In the genomic region with DNA sequence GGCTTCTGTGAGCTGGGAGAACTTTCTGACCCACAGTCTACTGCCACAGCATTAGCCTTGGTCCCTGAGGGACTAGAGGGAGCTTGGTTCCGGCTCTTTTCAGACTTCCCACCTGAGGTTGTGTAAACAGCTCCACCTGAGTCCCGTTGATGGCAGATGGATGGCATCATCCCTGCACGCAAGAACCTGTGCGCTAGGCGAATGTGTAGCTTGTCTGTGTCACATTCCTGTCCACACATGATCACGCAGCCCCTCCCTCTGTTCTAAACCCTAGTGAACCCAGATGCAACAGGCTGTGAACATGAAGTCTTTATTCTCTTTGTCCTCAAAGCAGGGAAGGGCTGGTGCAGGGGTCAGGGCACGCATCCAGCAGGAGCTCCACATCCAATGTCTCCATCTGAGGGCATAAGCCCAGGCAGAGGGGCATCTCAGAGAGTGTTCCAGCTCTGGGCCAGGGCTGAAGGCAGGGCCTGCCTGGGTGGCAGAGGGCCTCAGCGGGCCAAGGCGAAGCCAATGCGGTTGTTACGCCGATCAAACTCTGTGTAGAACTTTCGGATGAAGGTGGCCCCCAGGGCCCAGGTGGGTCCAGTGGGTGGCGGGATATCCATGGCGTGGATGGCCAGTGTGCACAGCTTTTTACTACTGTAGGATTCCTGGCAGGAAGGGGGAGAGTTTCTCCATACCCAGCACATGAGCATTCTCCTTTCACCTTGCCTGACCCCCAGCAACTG, we compare ENCODE assay signal across 23 cellular contexts. TPM values are rescaled to one million over a fixed set of nuclear protein-coding genes. Genes with fewer than 3 reads are reported as not detected.
A peak's percentile ranks its signal among the peaks of the same experiment; 100 is the strongest.
DNase-seq lines count a peak whose midpoint lies in the region; ATAC-seq and TF ChIP-seq lines count a peak whose summit lies in the region.
"Had no signal": no experiment of that assay in that cellular context is flagged by ENCODE, and none has a peak within 500 bp of the region (broad histone marks: within the 10 kb centered on the region; RNA-seq: fewer than 3 reads in every experiment).

No MANE protein-coding gene starts in this region.

- H3K36me3 ChIP-seq in osteoblast (ENCODE audit: insufficient read depth, low read length): no peaks in the 10 kb centered on the region
- H3K36me3 ChIP-seq: esophagus muscularis mucosa, Peyer's patch, right atrium auricular region had no signal

- no peak overlapping the region for H2AFZ ChIP-seq in osteoblast (ENCODE audit: low read length)
- H2AFZ ChIP-seq: GM23248 had no signal

- peaks cover 36% of the 10 kb centered on the region for H3K27me3 ChIP-seq in osteoblast (ENCODE audit: insufficient read depth, low read length)
- H3K27me3 ChIP-seq: Peyer's patch, right atrium auricular region had no signal

- TF ChIP-seq CTCF in epithelial cell of esophagus (IDR thresholded peaks at IDR 0.05; ENCODE audit: insufficient read depth, low read depth, low read length, missing control alignments) (no peak), osteoblast (IDR thresholded peaks at IDR 0.05; ENCODE audit: extremely low read depth, low read depth, low read length) (no peak)

- no peak overlapping the region for H3K27ac ChIP-seq in osteoblast (ENCODE audit: low read depth, low read length)
- H3K27ac ChIP-seq: esophagus muscularis mucosa, GM23248, Peyer's patch, right atrium auricular region had no signal

- no peaks in the 10 kb centered on the region for H3K79me2 ChIP-seq in osteoblast (ENCODE audit: insufficient read depth, low read length)

- H3K4me3 ChIP-seq in epithelial cell of esophagus (ENCODE audit: low read length): no peak overlapping the region
- H3K4me3 ChIP-seq in osteoblast (ENCODE audit: insufficient read depth, low read length): no peak overlapping the region
- H3K4me3 ChIP-seq: esophagus muscularis mucosa, GM23248, Peyer's patch, right atrium auricular region had no signal

- DNase-seq in NCI-H1436 (lab: John Stamatoyannopoulos, UW) (peak; percentile 46), NCI-H1436 treated with DMSO at 0.1 percent for 48 hours (lab: John Stamatoyannopoulos, UW) (no peak), NCI-H1092 (lab: John Stamatoyannopoulos, UW) (peak; percentile 17), epithelial cell of esophagus (ENCODE audit: low read depth) (peak; percentile 98), osteoblast (ENCODE audit: insufficient read length, low spot score, missing footprints) (peak; percentile 45), cortex of kidney (lab: John Stamatoyannopoulos, UW) (no peak), EL (no peak)
- DNase-seq: activated CD4-positive, alpha-beta T cell treated with anti-CD3 and anti-CD28 coated beads for 48 hours; activated CD8-positive, alpha-beta memory T cell treated with anti-CD3 and anti-CD28 coated beads, Interleukin-2, amount 10 ng/mL, durations not matched to agents 7 days and 5 days; activated naive CD4-positive, alpha-beta T cell treated with anti-CD3 and anti-CD28 coated beads, Interleukin-2, amount 50 U/mL, for 16 hours; Calu3; GM23248; islet precursor cell; NCI-H1694 treated with DMSO at 0.1 percent for 48 hours; Peyer's patch; trophoblast cell had no signal

- ATAC-seq in HG03342 (IDR thresholded peaks at IDR 0.05; ENCODE audit: unreplicated experiment): no peak
- ATAC-seq: activated CD8-positive, alpha-beta memory T cell treated with anti-CD3 and anti-CD28 coated beads, Interleukin-2, amount 10 ng/mL, durations not matched to agents 7 days and 5 days had no signal

- H3K9me3 ChIP-seq in osteoblast (ENCODE audit: low read depth, low read length): no peaks in the 10 kb centered on the region
- H3K9me3 ChIP-seq: esophagus muscularis mucosa, Peyer's patch, right atrium auricular region had no signal

- H4K20me1 ChIP-seq in osteoblast (ENCODE audit: insufficient read depth, low read length): no peaks in the 10 kb centered on the region

- no peak overlapping the region for H3K4me2 ChIP-seq in osteoblast (ENCODE audit: insufficient read depth, low read length)

- no peaks in the 10 kb centered on the region for H3K4me1 ChIP-seq in osteoblast (ENCODE audit: insufficient read depth, low read length)

RNA-seq across cellular contexts. Expression of a gene that starts 2.8 kb away (rescaled TPM):
- 0.72 and 1.2 TPM in 2 replicates for total RNA-seq in osteoblast
- total RNA-seq: activated CD8-positive, alpha-beta memory T cell treated with anti-CD3 and anti-CD28 coated beads, Interleukin-2, amount 10 ng/mL, durations not matched to agents 7 days and 5 days had no signal

RNA-seq across cellular contexts. Expression of a gene that starts 11.4 kb away (rescaled TPM):
- total RNA-seq in osteoblast: not detected in 2 replicates
- total RNA-seq: activated CD8-positive, alpha-beta memory T cell treated with anti-CD3 and anti-CD28 coated beads, Interleukin-2, amount 10 ng/mL, durations not matched to agents 7 days and 5 days; Calu3; esophagus muscularis mucosa; GM23248; NCI-H460; Peyer's patch; SK-MEL-5 had no signal

RNA-seq across cellular contexts. Expression of a gene that starts 41.6 kb away (rescaled TPM):
- not detected in 2 replicates for total RNA-seq in osteoblast
- total RNA-seq: activated CD8-positive, alpha-beta memory T cell treated with anti-CD3 and anti-CD28 coated beads, Interleukin-2, amount 10 ng/mL, durations not matched to agents 7 days and 5 days; Calu3; esophagus muscularis mucosa; GM23248; NCI-H460; omental fat pad; right atrium auricular region; SK-MEL-5 had no signal

RNA-seq across cellular contexts. Expression of a gene that starts 59.1 kb away (rescaled TPM):
- not detected in 2 replicates for total RNA-seq in osteoblast
- total RNA-seq: A172; activated CD8-positive, alpha-beta memory T cell treated with anti-CD3 and anti-CD28 coated beads, Interleukin-2, amount 10 ng/mL, durations not matched to agents 7 days and 5 days; GM23248; NCI-H460; omental fat pad; right atrium auricular region; SK-MEL-5 had no signal

Comparison
In these comparisons a context has a peak if more than half of its experiments do, and no peak if none do; other contexts are left out.
1. DNase-seq: peak in NCI-H1436 (single experiment), NCI-H1092 (single experiment), epithelial cell of esophagus (single experiment) and osteoblast (single experiment); none in NCI-H1436 treated with DMSO at 0.1 percent for 48 hours (single experiment), cortex of kidney (single experiment) and EL (single experiment).